ENCODE assay signal across 11 cellular contexts in genomic region chr7:1060315-1061080, GRCh38. TPM values are rescaled to one million over a fixed set of nuclear protein-coding genes. Genes with fewer than 3 reads are reported as not detected.
DNase-seq lines count a peak whose midpoint lies in the region; ATAC-seq, FAIRE-seq and TF ChIP-seq lines count a peak whose summit lies in the region.
"Had no signal": no experiment of that assay in that cellular context is flagged by ENCODE, and none has a peak within 500 bp of the region (broad histone marks: within the 10 kb centered on the region; RNA-seq: fewer than 3 reads in every experiment).

No MANE protein-coding gene starts in this region.

- no peak overlapping the region for H3K56ac ChIP-seq in H9 (ENCODE audit: insufficient read length, low read depth, low read length)

- H3K36me3 Mint-ChIP-seq in H9 (ENCODE audit: insufficient read depth in 1 of 3, low read depth in 3 of 3) = peaks cover 0 to 4% (median 2%) of the 10 kb centered on the region in 3 experiments; a peak in 2 of 7 replicates

- H4K20me1 ChIP-seq in H9 (ENCODE audit: control insufficient read depth, insufficient read depth, insufficient read length) = no peaks in the 10 kb centered on the region

- H3K9me3 Mint-ChIP-seq in H9 = no peaks in the 10 kb centered on the region
- H3K9me3 Mint-ChIP-seq: activated T-cell treated with anti-CD3 and anti-CD28 coated beads, Interleukin-2, amount 50 U/mL, for 24 hours had no signal

- H3K4me3 ChIP-seq in choroid plexus epithelial cell (ENCODE audit: low read depth, low read length) = peak overlapping the region; percentile 22
- H3K4me3 ChIP-seq in subcutaneous abdominal adipose tissue (ENCODE audit: low read depth in 1 of 5, low read length in 5 of 5) = peak overlapping the region in 2 of 5 donors; percentile 18 to 35

- H2BK120ac ChIP-seq in H9 (ENCODE audit: low read depth, low read length, poor library complexity, severe bottlenecking) = no peak overlapping the region

- H3K18ac ChIP-seq in H9 (ENCODE audit: insufficient read length, low read depth, low read length) = no peak overlapping the region

- H3K23ac ChIP-seq in H9 (ENCODE audit: insufficient read length, low read depth, low read length) = no peak overlapping the region

- H2BK15ac ChIP-seq in H9 (ENCODE audit: low read depth, low read length) = no peak overlapping the region

- in situ Hi-C loops in KBM-7 (cut with MboI; ENCODE audit: low pct_unique_long_range_greater_than_20kb, low sequenced_read_pairs) = no loop called here

- no peak overlapping the region for H3K9ac ChIP-seq in H9 (ENCODE audit: extremely low read depth, insufficient read length, low read length)
- H3K9ac ChIP-seq in subcutaneous abdominal adipose tissue (ENCODE audit: low read length in 5 of 5) = no peak overlapping the region

- peaks cover 3% of the 10 kb centered on the region for H3K27me3 Mint-ChIP-seq in H9 (ENCODE audit: low read depth)
- H3K27me3 Mint-ChIP-seq: activated T-cell treated with anti-CD3 and anti-CD28 coated beads, Interleukin-2, amount 50 U/mL, for 24 hours had no signal

- DNase-seq in H9 (peak; percentile 65), choroid plexus epithelial cell (ENCODE audit: low read depth) (no peak), islet precursor cell (peak; percentile 80), frontal cortex (ENCODE audit: low spot score in 2 of 2) (no peak), KBM-7 (no peak), NCI-H345 treated with DMSO at 0.1 percent for 48 hours (lab: John Stamatoyannopoulos, UW; ENCODE audit: unreplicated experiment) (no peak)
- DNase-seq in stimulated activated naive CD8-positive, alpha-beta T cell treated with anti-CD3 and anti-CD28 coated beads, Interleukin-15, Interleukin-2, amounts not matched to agents 100 U/mL and 50 U/mL, for 24 hours = no peak
- DNase-seq: activated T-cell treated with anti-CD3 and anti-CD28 coated beads, Interleukin-2, amount 50 U/mL, for 24 hours; NCI-H2171; T-helper 1 cell had no signal

- WGBS in H9 (ENCODE audit: extremely low coverage, insufficient read length, low lambda C conversion rate) = no CpG with 5 or more reads among the region's 35 CpGs

- H2AFZ ChIP-seq in H9 (ENCODE audit: low read length) = no peak overlapping the region

- no peak overlapping the region; the same call in 1 of the 2 replicates for H3K14ac ChIP-seq in H9 (ENCODE audit: insufficient read depth, low read length)

- H4K5ac ChIP-seq in H9 (ENCODE audit: insufficient read length, low read depth, low read length) = no peak overlapping the region

- H3K36me3 ChIP-seq in subcutaneous abdominal adipose tissue (ENCODE audit: control insufficient read depth in 5 of 5, insufficient read depth in 5 of 5, low read length in 5 of 5) = peaks cover 0 to 20% (median 19%) of the 10 kb centered on the region in 5 donors

- H3K79me1 ChIP-seq in H9 (ENCODE audit: insufficient read depth, low read depth, low read length, poor library complexity, severe bottlenecking) = no peaks in the 10 kb centered on the region

- H3K4me2 ChIP-seq in H9 (ENCODE audit: insufficient read depth, insufficient read length, low read length) = peak overlapping the region; percentile 26

- no peak for TF ChIP-seq CTCF in H9 (conservative IDR thresholded peaks at IDR 0.05)
- no peak for TF ChIP-seq CTCF in choroid plexus epithelial cell (conservative IDR thresholded peaks at IDR 0.05; ENCODE audit: low read depth, low read length)

- H3K4me3 Mint-ChIP-seq in H9 = peak overlapping the region; percentile 53 to 71
- H3K4me3 Mint-ChIP-seq: activated T-cell treated with anti-CD3 and anti-CD28 coated beads, Interleukin-2, amount 50 U/mL, for 24 hours had no signal

- no peak overlapping the region for H4K8ac ChIP-seq in H9 (replicated peaks; ENCODE audit: insufficient read length, low read depth, low read length)

- H4K91ac ChIP-seq in H9 (ENCODE audit: insufficient read length, low read depth, low read length) = no peak overlapping the region

- no peak for FAIRE-seq in frontal cortex (lab: Jason Lieb, UNC)

- H3K27ac Mint-ChIP-seq in H9 = peak overlapping the region in 2 of 3 experiments; percentile 40 to 64; a peak in 2 of 7 replicates
- H3K27ac Mint-ChIP-seq: activated T-cell treated with anti-CD3 and anti-CD28 coated beads, Interleukin-2, amount 50 U/mL, for 24 hours had no signal

- peaks cover 14 to 22% of the 10 kb centered on the region in 2 experiments for H3K4me1 Mint-ChIP-seq in H9

- no peak for ATAC-seq in stimulated activated naive CD8-positive, alpha-beta T cell treated with anti-CD3 and anti-CD28 coated beads, Interleukin-15, Interleukin-2, amounts not matched to agents 100 U/mL and 50 U/mL, for 24 hours

- no peaks in the 10 kb centered on the region for H3K27me3 ChIP-seq in H9 (ENCODE audit: insufficient read depth, low read length)
- no peaks in the 10 kb centered on the region for H3K27me3 ChIP-seq in subcutaneous abdominal adipose tissue (ENCODE audit: control insufficient read depth in 5 of 5, insufficient read depth in 4 of 5, low read length in 5 of 5)

- no peaks in the 10 kb centered on the region for H3K23me2 ChIP-seq in H9 (ENCODE audit: insufficient read length, low read depth, low read length, poor library complexity, severe bottlenecking)

- H2BK12ac ChIP-seq in H9 (ENCODE audit: insufficient read length, low read depth, low read length) = no peak overlapping the region

- 0 out of 2 replicates have a peak, but pooled peaks cover 1% of the 10 kb centered on the region for H3K79me2 ChIP-seq in H9 (ENCODE audit: insufficient read depth, low read length)

- no peak overlapping the region for H2AK5ac ChIP-seq in H9 (ENCODE audit: insufficient read length, low read length)

- no peak overlapping the region for H3T11ph ChIP-seq in H9 (ENCODE audit: low read length)

- H2BK5ac ChIP-seq in H9 (ENCODE audit: insufficient read length, low read length) = no peak overlapping the region

- H3K4me1 ChIP-seq in H9 (ENCODE audit: insufficient read depth, low read length) (no peaks in the 10 kb centered on the region), subcutaneous abdominal adipose tissue (ENCODE audit: control insufficient read depth in 5 of 5, insufficient read depth in 5 of 5, low read length in 5 of 5) (peaks cover 3 to 69% (median 53%) of the 10 kb centered on the region in 5 donors)

- H3K4ac ChIP-seq in H9 (ENCODE audit: low read depth, low read length) = no peak overlapping the region

- no peak overlapping the region for H3K27ac ChIP-seq in H9 (ENCODE audit: insufficient read length, low read depth, low read length)
- H3K27ac ChIP-seq in subcutaneous abdominal adipose tissue (ENCODE audit: low read depth, low read length) = peak overlapping the region; percentile 54

- H3K9me3 ChIP-seq in H9 (ENCODE audit: control insufficient read depth, low read depth, low read length) = no peaks in the 10 kb centered on the region
- peaks cover 0 to 6% (median 0%) of the 10 kb centered on the region in 5 donors for H3K9me3 ChIP-seq in subcutaneous abdominal adipose tissue (ENCODE audit: control insufficient read depth in 5 of 5, low read length in 5 of 5)

- H2BK20ac ChIP-seq in H9 (ENCODE audit: low read depth, low read length, poor library complexity, severe bottlenecking) = no peak overlapping the region

RNA-seq across cellular contexts. Expression of gene GPR146, which starts 16.2 kb away (rescaled TPM):
- total RNA-seq in H9 (2021) (1.4 and 1.6 TPM in 2 replicates), frontal cortex (0.82 TPM)

RNA-seq across cellular contexts. Expression of gene GPER1, which starts 27.4 kb away (rescaled TPM):
- total RNA-seq in H9 (2021) (0.22 TPM in 1 of 2 replicates, not detected in the other), frontal cortex (1.6 TPM)

Comparison
In these comparisons a context has a peak if more than half of its experiments do, and no peak if none do; other contexts are left out.
1. DNase-seq: peak in H9 (single experiment) and islet precursor cell (single experiment); none in choroid plexus epithelial cell (single experiment), frontal cortex (0 of 2), KBM-7 (single experiment), NCI-H345 treated with DMSO at 0.1 percent for 48 hours (single experiment) and stimulated activated naive CD8-positive, alpha-beta T cell treated with anti-CD3 and anti-CD28 coated beads, Interleukin-15, Interleukin-2, amounts not matched to agents 100 U/mL and 50 U/mL, for 24 hours (single experiment).